In genomic region chr13:41019027-41019487, GRCh38 we compare ENCODE assay signal across 1 cellular context.
TF ChIP-seq lines count a peak whose summit lies in the region.

Gene ELF1 (minus strand): TSS chr13:41019316. CDS start chr13:40982054, 37,262 bp downstream.

TF ChIP-seq in K562, 482 proteins besides CTCF, POLR2A, EP300 and RAD21 (continued from another document and continues in another):
- no peak; the same call in 1 of the 2 replicates for TF ChIP-seq RBFOX2 (IDR thresholded peaks at IDR 0.05; ENCODE audit: low read depth, low read length)
- TF ChIP-seq CCNT2 (IDR thresholded peaks at IDR 0.05; ENCODE audit: borderline replicate concordance, extremely low read depth, insufficient read length, low read depth, low read length), result no peak
- TF ChIP-seq CTBP1 (IDR thresholded peaks at IDR 0.05; ENCODE audit: borderline replicate concordance), result peak; percentile 38; the same call in 1 of the 2 replicates
- no peak for TF ChIP-seq CHD4 (IDR thresholded peaks at IDR 0.05; ENCODE audit: insufficient read depth, insufficient replicate concordance, low read depth, low read length, poor library complexity, severe bottlenecking)
- 0 out of 2 replicates have a peak, but pooled peaks have one; percentile 38 for TF ChIP-seq GTF2F1 (IDR thresholded peaks at IDR 0.05; ENCODE audit: low read depth, low read length)
- no peak for TF ChIP-seq U2AF2 (optimal IDR thresholded peaks at IDR 0.05; ENCODE audit: low read depth, low read length)
- TF ChIP-seq PHTF2 (CRISPR knock-in tag; IDR thresholded peaks at IDR 0.05), result no peak
- TF ChIP-seq ARNT (IDR thresholded peaks at IDR 0.05), result no peak
- TF ChIP-seq ZNF609 (CRISPR knock-in tag; IDR thresholded peaks at IDR 0.05; ENCODE audit: borderline replicate concordance), result no peak
- TF ChIP-seq TCF3 (CRISPR knock-in tag; IDR thresholded peaks at IDR 0.05), result no peak
- TF ChIP-seq CEBPB (tag; IDR thresholded peaks at IDR 0.05), result no peak
- no peak for TF ChIP-seq CBX2 (IDR thresholded peaks at IDR 0.05; ENCODE audit: insufficient read depth, low read length, poor library complexity, severe bottlenecking)
- TF ChIP-seq ZNF311 (CRISPR knock-in tag; IDR thresholded peaks at IDR 0.05), result no peak
- no peak for TF ChIP-seq HMGN3 (IDR thresholded peaks at IDR 0.05; ENCODE audit: borderline replicate concordance, extremely low read depth, insufficient read length, low read depth, low read length)
- TF ChIP-seq ZNF318 (IDR thresholded peaks at IDR 0.05; ENCODE audit: borderline replicate concordance in 1 of 2, low read depth in 1 of 2), result no peak
- TF ChIP-seq HMBOX1 (IDR thresholded peaks at IDR 0.05), result no peak
- no peak for TF ChIP-seq ZNF589 (CRISPR knock-in tag; IDR thresholded peaks at IDR 0.05; ENCODE audit: low read depth)
- TF ChIP-seq KHSRP (IDR thresholded peaks at IDR 0.05), result no peak
- TF ChIP-seq ZSCAN32 (CRISPR knock-in tag; IDR thresholded peaks at IDR 0.05), result no peak
- TF ChIP-seq HNRNPUL1 (IDR thresholded peaks at IDR 0.05; ENCODE audit: low read length), result no peak
- TF ChIP-seq BCOR (IDR thresholded peaks at IDR 0.05), result peak; percentile 22; the same call in 1 of the 2 replicates
- no peak for TF ChIP-seq HNRNPK (IDR thresholded peaks at IDR 0.05; ENCODE audit: low read depth, low read length, poor library complexity, severe bottlenecking)
- peak in 1 of 2 experiments; percentile 52; a peak in 1 of 4 replicates for TF ChIP-seq HDAC1 (IDR thresholded peaks at IDR 0.05)
- TF ChIP-seq HBP1 (CRISPR knock-in tag; IDR thresholded peaks at IDR 0.05), result no peak
- TF ChIP-seq L3MBTL2 (IDR thresholded peaks at IDR 0.05), result peak; percentile 34; the same call in 1 of the 2 replicates
- peak; percentile 11; the same call in 1 of the 2 replicates for TF ChIP-seq MAFF (IDR thresholded peaks at IDR 0.05; ENCODE audit: low read length)
- TF ChIP-seq ZNF3 (CRISPR knock-in tag; IDR thresholded peaks at IDR 0.05), result no peak
- TF ChIP-seq BCLAF1 (IDR thresholded peaks at IDR 0.05; ENCODE audit: borderline replicate concordance in 1 of 2, control insufficient read depth in 1 of 2, low read depth in 2 of 2, low read length in 1 of 2), result no peak
- no peak for TF ChIP-seq ZNF76 (CRISPR knock-in tag; IDR thresholded peaks at IDR 0.05; ENCODE audit: borderline replicate concordance)
- TF ChIP-seq NFIC (IDR thresholded peaks at IDR 0.05), result no peak
- TF ChIP-seq SPI1 (IDR thresholded peaks at IDR 0.05; ENCODE audit: borderline replicate concordance, low read depth, low read length), result peak; percentile 99
- no peak for TF ChIP-seq TCFL5 (CRISPR knock-in tag; conservative IDR thresholded peaks at IDR 0.05)
- no peak for TF ChIP-seq ELF1 (tag; IDR thresholded peaks at IDR 0.05)
- no peak for TF ChIP-seq SETDB1 (IDR thresholded peaks at IDR 0.05; ENCODE audit: low read length)
- no peak for TF ChIP-seq ZNF444 (CRISPR knock-in tag; IDR thresholded peaks at IDR 0.05)
- no peak for TF ChIP-seq ZNF551 (CRISPR knock-in tag; IDR thresholded peaks at IDR 0.05)
- peak; percentile 59 for TF ChIP-seq SMAD4 (CRISPR knock-in tag; conservative IDR thresholded peaks at IDR 0.05)
- no peak for TF ChIP-seq SNIP1 (IDR thresholded peaks at IDR 0.05; ENCODE audit: low read depth)
- no peak for TF ChIP-seq TRIM28 (IDR thresholded peaks at IDR 0.05)
- peak; percentile 62 for TF ChIP-seq RFX1 (IDR thresholded peaks at IDR 0.05)
- TF ChIP-seq PHB2 (IDR thresholded peaks at IDR 0.05; ENCODE audit: low read depth), result no peak
- peak; percentile 40; the same call in 1 of the 2 replicates for TF ChIP-seq ZEB2 (IDR thresholded peaks at IDR 0.05)
- TF ChIP-seq STAT5B (CRISPR knock-in tag; IDR thresholded peaks at IDR 0.05), result no peak
- no peak for TF ChIP-seq CREB1 (IDR thresholded peaks at IDR 0.05)
- TF ChIP-seq CREB1 (CRISPR knock-in tag; IDR thresholded peaks at IDR 0.05), result no peak
- TF ChIP-seq ZNF408 (CRISPR knock-in tag; IDR thresholded peaks at IDR 0.05; ENCODE audit: low read depth), result no peak
- TF ChIP-seq TAF15 (IDR thresholded peaks at IDR 0.05; ENCODE audit: low read depth, low read length), result no peak
- 0 out of 2 replicates have a peak, but pooled peaks have one; percentile 29 for TF ChIP-seq PML (IDR thresholded peaks at IDR 0.05; ENCODE audit: low read length)
- no peak; the same call in 1 of the 2 replicates for TF ChIP-seq ZSCAN29 (IDR thresholded peaks at IDR 0.05)
- no peak for TF ChIP-seq IRF9 (tag; IDR thresholded peaks at IDR 0.05)
- TF ChIP-seq ZNF184 (CRISPR knock-in tag; IDR thresholded peaks at IDR 0.05), result no peak
- no peak for TF ChIP-seq ZNF699 (CRISPR knock-in tag; IDR thresholded peaks at IDR 0.05; ENCODE audit: insufficient replicate concordance)
- TF ChIP-seq ZNF695 (CRISPR knock-in tag; IDR thresholded peaks at IDR 0.05), result no peak
- no peak for TF ChIP-seq MED1 (CRISPR knock-in tag; IDR thresholded peaks at IDR 0.05; ENCODE audit: borderline replicate concordance)
